Comparison of ENCODE assay signal across 13 cellular contexts in genomic region chr19:18725755-18726416, GRCh38. TPM values are rescaled to one million over a fixed set of nuclear protein-coding genes. Genes with fewer than 3 reads are reported as not detected.
DNase-seq lines count a peak whose midpoint lies in the region; TF ChIP-seq lines count a peak whose summit lies in the region.
"Had no signal": no experiment of that assay in that cellular context is flagged by ENCODE, and none has a peak within 500 bp of the region (broad histone marks: within the 10 kb centered on the region; RNA-seq: fewer than 3 reads in every experiment).

No MANE protein-coding gene starts in this region.

- TF ChIP-seq CTCF in fibroblast of villous mesenchyme (IDR thresholded peaks at IDR 0.05; ENCODE audit: insufficient read depth, low read depth, low read length) (no peak), RWPE1 (conservative IDR thresholded peaks at IDR 0.05; ENCODE audit: low read depth) (no peak)

- H3K4me3 ChIP-seq in H7 (ENCODE audit: insufficient read depth, low read depth, low read length) (no peak overlapping the region), fibroblast of villous mesenchyme (ENCODE audit: low read depth, low read length) (no peak overlapping the region), skeletal muscle cell (ENCODE audit: low read depth, low read length) (no peak overlapping the region)
- H3K4me3 ChIP-seq: GM23248 had no signal

- H3K27ac ChIP-seq in RWPE1: no peak overlapping the region
- H3K27ac ChIP-seq: GM23248 had no signal

- CTCF ChIA-PET in RWPE1 (lab: Yijun Ruan, JAX): no interaction called here

- H3K36me3 ChIP-seq in H7 (replicated peaks; ENCODE audit: control insufficient read depth, insufficient read depth, low read length): no peaks in the 10 kb centered on the region

- no peaks in the 10 kb centered on the region for H3K27me3 ChIP-seq in H7 (ENCODE audit: control insufficient read depth, insufficient read depth, low read length)

- POLR2A ChIA-PET in RWPE1 (lab: Yijun Ruan, JAX; ENCODE audit: low non-redundant PET): interaction anchor here (0.6 kb wide), 1 partner anchor 590 kb away, joined by 3 read pairs; no protein-coding TSS in a partner anchor

- DNase-seq in H7 (peak; percentile 56), NCI-H510A treated with DMSO at 0.1 percent for 48 hours (lab: John Stamatoyannopoulos, UW) (peak; percentile 79), fibroblast of villous mesenchyme (ENCODE audit: low read depth) (peak; percentile 41), skeletal muscle cell (ENCODE audit: low read depth) (peak; percentile 33), RWPE1 (ENCODE audit: low spot score) (no peak), 8988T (no peak), germinal center (ENCODE audit: low spot score) (no peak)
- DNase-seq: activated CD4-positive, alpha-beta T cell treated with anti-CD3 and anti-CD28 coated beads for 4 hours; activated naive CD4-positive, alpha-beta T cell treated with anti-CD3 and anti-CD28 coated beads, Interleukin-2, amount 50 U/mL, for 16 hours; EL; left colon; stimulated activated CD4-positive, alpha-beta T cell treated with anti-CD3 and anti-CD28 coated beads, Interleukin-1b, Interleukin-23, amount 100 ng/mL, for 48 hours had no signal

RNA-seq across cellular contexts. Expression of gene CRTC1, which starts 42.4 kb away (rescaled TPM):
- total RNA-seq in H7 (2014; rRNA removed; shearing (Covaris generic)): 3.7 and 6.1 TPM in 2 replicates
- 2.2 and 2.3 TPM in 2 replicates for total RNA-seq in fibroblast of villous mesenchyme

Comparison
In these comparisons a context has a peak if more than half of its experiments do, and no peak if none do; other contexts are left out.
1. DNase-seq: peak in H7 (single experiment), NCI-H510A treated with DMSO at 0.1 percent for 48 hours (single experiment), fibroblast of villous mesenchyme (single experiment) and skeletal muscle cell (single experiment); none in RWPE1 (single experiment), 8988T (single experiment) and germinal center (single experiment).